Comparison of ENCODE assay signal across 1 cellular context in genomic region chr11:105004021-105004420, GRCh38.
TF ChIP-seq lines count a peak whose summit lies in the region.

No MANE protein-coding gene starts in this region.

TF ChIP-seq in HepG2, 621 proteins besides CTCF, POLR2A, EP300 and RAD21 (continues in another document):
- TF ChIP-seq JDP2 (CRISPR knock-in tag; IDR thresholded peaks at IDR 0.05; ENCODE audit: borderline replicate concordance) (no peak), POGZ (CRISPR knock-in tag; IDR thresholded peaks at IDR 0.05) (0 out of 2 replicates have a peak, but pooled peaks have one; percentile 40), DPF2 (CRISPR knock-in tag; IDR thresholded peaks at IDR 0.05; ENCODE audit: borderline replicate concordance, low read depth) (no peak), ZNF644 (CRISPR knock-in tag; IDR thresholded peaks at IDR 0.05; ENCODE audit: low read depth) (0 out of 2 replicates have a peak, but pooled peaks have one; percentile 16), ZMYM4 (CRISPR knock-in tag; IDR thresholded peaks at IDR 0.05) (peak; percentile 26; the same call in 1 of the 2 replicates), CEBPB (IDR thresholded peaks at IDR 0.05; ENCODE audit: borderline replicate concordance, low read depth, low read length) (peak; percentile 85), MIER3 (CRISPR knock-in tag; IDR thresholded peaks at IDR 0.05; ENCODE audit: borderline replicate concordance) (peak; percentile 46; the same call in 1 of the 2 replicates), CREB1 (IDR thresholded peaks at IDR 0.05) (peak; percentile 10; the same call in 1 of the 2 replicates), CREB1 (CRISPR knock-in tag; IDR thresholded peaks at IDR 0.05) (peak; percentile 33), HDAC2 (CRISPR knock-in tag; IDR thresholded peaks at IDR 0.05) (0 out of 2 replicates have a peak, but pooled peaks have one; percentile 16), RELA (CRISPR knock-in tag; IDR thresholded peaks at IDR 0.05) (no peak), ATF4 (CRISPR knock-in tag; IDR thresholded peaks at IDR 0.05) (peak in 1 of 2 experiments; percentile 90; a peak in 2 of 4 replicates), FOXP1 (IDR thresholded peaks at IDR 0.05) (no peak), FOXP1 (CRISPR knock-in tag; IDR thresholded peaks at IDR 0.05) (peak; percentile 86), TEAD2 (CRISPR knock-in tag; IDR thresholded peaks at IDR 0.05) (no peak), FOXO1 (CRISPR knock-in tag; IDR thresholded peaks at IDR 0.05) (peak; percentile 63; the same call in 1 of the 2 replicates), ZNF549 (CRISPR knock-in tag; IDR thresholded peaks at IDR 0.05) (no peak), ZNF224 (CRISPR knock-in tag; IDR thresholded peaks at IDR 0.05) (no peak), SOX13 (IDR thresholded peaks at IDR 0.05) (no peak), SOX13 (CRISPR knock-in tag; conservative IDR thresholded peaks at IDR 0.05 in 1 of 2, IDR thresholded peaks at IDR 0.05 in 1 of 2) (peak in 1 of 2 experiments; percentile 86; a peak in 2 of 4 replicates), GATAD2A (CRISPR knock-in tag; IDR thresholded peaks at IDR 0.05) (peak; percentile 93), ZNF292 (CRISPR knock-in tag; IDR thresholded peaks at IDR 0.05; ENCODE audit: borderline replicate concordance, low read depth) (no peak), AHDC1 (CRISPR knock-in tag; IDR thresholded peaks at IDR 0.05; ENCODE audit: borderline replicate concordance) (peak; percentile 33; the same call in 1 of the 2 replicates), ZBTB37 (CRISPR knock-in tag; IDR thresholded peaks at IDR 0.05) (no peak), NR2C2 (CRISPR knock-in tag; IDR thresholded peaks at IDR 0.05; ENCODE audit: borderline replicate concordance) (peak; percentile 24; the same call in 1 of the 2 replicates), HOMEZ (CRISPR knock-in tag; IDR thresholded peaks at IDR 0.05; ENCODE audit: low read depth) (peak; percentile 67; the same call in 1 of the 2 replicates), ARID5B (CRISPR knock-in tag; IDR thresholded peaks at IDR 0.05) (peak; percentile 86), GLMP (CRISPR knock-in tag; IDR thresholded peaks at IDR 0.05; ENCODE audit: borderline replicate concordance) (no peak), FOXJ3 (CRISPR knock-in tag; IDR thresholded peaks at IDR 0.05; ENCODE audit: borderline replicate concordance) (peak; percentile 50; the same call in 1 of the 2 replicates), SMAD3 (CRISPR knock-in tag; IDR thresholded peaks at IDR 0.05) (0 out of 2 replicates have a peak, but pooled peaks have one; percentile 70), HMG20A (CRISPR knock-in tag; IDR thresholded peaks at IDR 0.05; ENCODE audit: borderline replicate concordance) (peak; percentile 78; the same call in 1 of the 2 replicates), CEBPG (CRISPR knock-in tag; IDR thresholded peaks at IDR 0.05) (peak; percentile 81), E2F5 (CRISPR knock-in tag; conservative IDR thresholded peaks at IDR 0.05) (no peak), ZBTB44 (CRISPR knock-in tag; IDR thresholded peaks at IDR 0.05) (no peak), GTF3A (CRISPR knock-in tag; conservative IDR thresholded peaks at IDR 0.05) (no peak), NR2F6 (IDR thresholded peaks at IDR 0.05) (peak; percentile 37; the same call in 1 of the 2 replicates), NR2F6 (CRISPR knock-in tag; IDR thresholded peaks at IDR 0.05) (no peak), ESRRA (CRISPR knock-in tag; IDR thresholded peaks at IDR 0.05; ENCODE audit: low read depth) (0 out of 2 replicates have a peak, but pooled peaks have one; percentile 61), GTF2F1 (IDR thresholded peaks at IDR 0.05; ENCODE audit: low read length) (no peak), BCL6 (CRISPR knock-in tag; IDR thresholded peaks at IDR 0.05) (peak; percentile 57; the same call in 1 of the 2 replicates), SIN3B (IDR thresholded peaks at IDR 0.05; ENCODE audit: low read length) (no peak), RXRB (CRISPR knock-in tag; IDR thresholded peaks at IDR 0.05; ENCODE audit: borderline replicate concordance) (peak; percentile 49), ZNF337 (CRISPR knock-in tag; IDR thresholded peaks at IDR 0.05; ENCODE audit: borderline replicate concordance, low read depth) (no peak)
